ENCODE assay signal across 21 cellular contexts in genomic region chr1:113991467-113991997, GRCh38. TPM values are rescaled to one million over a fixed set of nuclear protein-coding genes. Genes with fewer than 3 reads are reported as not detected.
A peak's percentile ranks its signal among the peaks of the same experiment; 100 is the strongest.
DNase-seq lines count a peak whose midpoint lies in the region; ATAC-seq and TF ChIP-seq lines count a peak whose summit lies in the region.
"Had no signal": no experiment of that assay in that cellular context is flagged by ENCODE, and none has a peak within 500 bp of the region (broad histone marks: within the 10 kb centered on the region; RNA-seq: fewer than 3 reads in every experiment).

No MANE protein-coding gene starts in this region.

- H3K27ac ChIP-seq in BLaER1 (no peak overlapping the region), Peyer's patch (no peak overlapping the region)

- no peak overlapping the region for H3K27ac Mint-ChIP-seq in activated CD4-positive, alpha-beta memory T cell treated with anti-CD3 and anti-CD28 coated beads, Interleukin-2, amount 10 ng/mL, durations not matched to agents 7 days and 5 days
- H3K27ac Mint-ChIP-seq: GM23338, T-cell had no signal

- peak; percentile 63 for ATAC-seq in GM18517 (IDR thresholded peaks at IDR 0.05; ENCODE audit: unreplicated experiment)
- no peak for ATAC-seq in GM19023 (IDR thresholded peaks at IDR 0.05; ENCODE audit: unreplicated experiment)
- ATAC-seq: GM23338, HCT116, HepG2, T-cell had no signal

- H3K4me1 Mint-ChIP-seq in activated CD4-positive, alpha-beta memory T cell treated with anti-CD3 and anti-CD28 coated beads, Interleukin-2, amount 10 ng/mL, durations not matched to agents 7 days and 5 days: no peaks in the 10 kb centered on the region
- H3K4me1 Mint-ChIP-seq: CD4-positive, alpha-beta memory T cell; T-cell had no signal

- no peak for TF ChIP-seq POLR2A in Peyer's patch (IDR thresholded peaks at IDR 0.05)

- H3K27me3 ChIP-seq in BLaER1: no peaks in the 10 kb centered on the region
- no peaks in the 10 kb centered on the region for H3K27me3 ChIP-seq in Peyer's patch
- H3K27me3 ChIP-seq: BE2C had no signal

- H3K4me3 ChIP-seq in BLaER1 (no peak overlapping the region), Peyer's patch (no peak overlapping the region)
- H3K4me3 ChIP-seq: GM23338 had no signal

- no peaks in the 10 kb centered on the region for H3K36me3 ChIP-seq in BLaER1
- no peaks in the 10 kb centered on the region for H3K36me3 ChIP-seq in Peyer's patch
- H3K36me3 ChIP-seq: BE2C had no signal

- H3K9me3 ChIP-seq in BLaER1 (peaks cover 82% of the 10 kb centered on the region), Peyer's patch (peaks cover 0 to 9% (median 2%) of the 10 kb centered on the region in 4 donors)
- H3K9me3 ChIP-seq: BE2C had no signal

- H3K9ac ChIP-seq in BLaER1: no peak overlapping the region

- no peak for TF ChIP-seq CTCF in Peyer's patch (IDR thresholded peaks at IDR 0.05)

- CTCF ChIA-PET in activated CD4-positive, alpha-beta memory T cell treated with anti-CD3 and anti-CD28 coated beads, Interleukin-2, amount 10 ng/mL, durations not matched to agents 7 days and 5 days (lab: Charles Lee): no interaction called here

- H3K4me3 Mint-ChIP-seq in activated CD4-positive, alpha-beta memory T cell treated with anti-CD3 and anti-CD28 coated beads, Interleukin-2, amount 10 ng/mL, durations not matched to agents 7 days and 5 days: no peak overlapping the region
- H3K4me3 Mint-ChIP-seq: CD4-positive, alpha-beta memory T cell; GM23338; T-cell had no signal

- peaks cover 8% of the 10 kb centered on the region for H3K4me1 ChIP-seq in BLaER1
- H3K4me1 ChIP-seq in Peyer's patch: no peaks in the 10 kb centered on the region
- H3K4me1 ChIP-seq: BE2C had no signal

- H3K9me3 Mint-ChIP-seq in activated CD4-positive, alpha-beta memory T cell treated with anti-CD3 and anti-CD28 coated beads, Interleukin-2, amount 10 ng/mL, durations not matched to agents 7 days and 5 days: peaks cover 24% of the 10 kb centered on the region

- H3K4me2 ChIP-seq in BLaER1: peak overlapping the region; percentile 31; the same call in 1 of the 2 replicates
- H3K4me2 ChIP-seq: GM23338 had no signal

- H3K36me3 Mint-ChIP-seq in activated CD4-positive, alpha-beta memory T cell treated with anti-CD3 and anti-CD28 coated beads, Interleukin-2, amount 10 ng/mL, durations not matched to agents 7 days and 5 days (ENCODE audit: low read depth): peaks cover 14% of the 10 kb centered on the region

- DNase-seq in NAMALWA (ENCODE audit: low spot score) (peak; percentile 65), myocyte (ENCODE audit: low read depth) (peak; percentile 91), kidney glomerular epithelial cell (lab: John Stamatoyannopoulos, UW) (no peak), Peyer's patch (no peak)
- DNase-seq in activated CD4-positive, alpha-beta memory T cell treated with anti-CD3 and anti-CD28 coated beads, Interleukin-2, amount 10 ng/mL, durations not matched to agents 7 days and 5 days: no peak
- DNase-seq: BE2C; CD4-positive, alpha-beta memory T cell; KBM-7; NCI-H1048; NCI-H1436; NCI-H2029; NK-92 treated with Interleukin-12 subunit alpha and Interleukin-12 subunit beta, amount 100 ng/mL, for 24 hours; OCI-M1; SHP77; T-cell had no signal

- no peaks in the 10 kb centered on the region for H4K20me1 ChIP-seq in BLaER1

- H3K27me3 Mint-ChIP-seq in activated CD4-positive, alpha-beta memory T cell treated with anti-CD3 and anti-CD28 coated beads, Interleukin-2, amount 10 ng/mL, durations not matched to agents 7 days and 5 days: peaks cover 11% of the 10 kb centered on the region

- POLR2A ChIA-PET in activated CD4-positive, alpha-beta memory T cell treated with anti-CD3 and anti-CD28 coated beads, Interleukin-2, amount 10 ng/mL, durations not matched to agents 7 days and 5 days (lab: Charles Lee): no interaction called here

RNA-seq across cellular contexts. Expression of gene OLFML3, which starts 12.3 kb away (rescaled TPM):
- total RNA-seq in myocyte: 239 and 310 TPM in 2 replicates
- polyA plus RNA-seq in myocyte (2012): 96.7 TPM
- total RNA-seq in activated CD4-positive, alpha-beta memory T cell treated with anti-CD3 and anti-CD28 coated beads, Interleukin-2, amount 10 ng/mL, durations not matched to agents 7 days and 5 days: under 1 TPM; 0.20 to 0.45 TPM
- total RNA-seq in Peyer's patch: 10 to 100 TPM in 1 of 4 donors, 1 to 10 TPM in 3; 3.3 to 12.0 (median 7.8) TPM
- polyA plus RNA-seq: CD4-positive, alpha-beta memory T cell had no signal

Comparison
In these comparisons a context has a peak if more than half of its experiments do, and no peak if none do; other contexts are left out.
1. DNase-seq: peak in NAMALWA (single experiment) and myocyte (single experiment); none in kidney glomerular epithelial cell (single experiment), activated CD4-positive, alpha-beta memory T cell treated with anti-CD3 and anti-CD28 coated beads, Interleukin-2, amount 10 ng/mL, durations not matched to agents 7 days and 5 days (single experiment) and Peyer's patch (0 of 3).
2. RNA of gene OLFML3, which starts 12.3 kb away (total RNA-seq): 239 to 310 TPM in myocyte; 3.3 to 12.0 TPM in Peyer's patch and 0.20 to 0.45 TPM in activated CD4-positive, alpha-beta memory T cell treated with anti-CD3 and anti-CD28 coated beads, Interleukin-2, amount 10 ng/mL, durations not matched to agents 7 days and 5 days; every median in the first group is over 10 times any median in the second.